10 cellular contexts compared by ENCODE assay signal in genomic region chr17:45332989-45333701, GRCh38. TPM values are rescaled to one million over a fixed set of nuclear protein-coding genes. Genes with fewer than 3 reads are reported as not detected.
A peak's percentile ranks its signal among the peaks of the same experiment; 100 is the strongest.
DNase-seq lines count a peak whose midpoint lies in the region; ATAC-seq and TF ChIP-seq lines count a peak whose summit lies in the region.
"Had no signal": no experiment of that assay in that cellular context is flagged by ENCODE, and none has a peak within 500 bp of the region (broad histone marks: within the 10 kb centered on the region; RNA-seq: fewer than 3 reads in every experiment).

No MANE protein-coding gene starts in this region.

- peaks cover 30% of the 10 kb centered on the region for H3K4me1 Mint-ChIP-seq in activated CD8-positive, alpha-beta T cell treated with anti-CD3 and anti-CD28 coated beads, Interleukin-2, amount 10 ng/mL, durations not matched to agents 7 days and 5 days (ENCODE audit: low read depth)
- peaks cover 0 to 26% (median 0%) of the 10 kb centered on the region in 7 donors for H3K4me1 Mint-ChIP-seq in naive thymus-derived CD4-positive, alpha-beta T cell

- H3K27ac ChIP-seq in naive thymus-derived CD4-positive, alpha-beta T cell (ENCODE audit: low read depth, low read length) = no peak overlapping the region
- H3K27ac ChIP-seq: KMS-11 had no signal

- peak overlapping the region; percentile 61 for H3K27ac Mint-ChIP-seq in activated CD8-positive, alpha-beta T cell treated with anti-CD3 and anti-CD28 coated beads, Interleukin-2, amount 10 ng/mL, durations not matched to agents 7 days and 5 days
- peak overlapping the region in 1 of 9 donors; percentile 66 for H3K27ac Mint-ChIP-seq in naive thymus-derived CD4-positive, alpha-beta T cell
- H3K27ac Mint-ChIP-seq: natural killer cell had no signal

- no peaks in the 10 kb centered on the region for H3K27me3 ChIP-seq in naive thymus-derived CD4-positive, alpha-beta T cell (ENCODE audit: control insufficient read depth in 2 of 2, insufficient read depth in 2 of 2, low read length in 2 of 2)

- H3K9me3 ChIP-seq in naive thymus-derived CD4-positive, alpha-beta T cell (ENCODE audit: control insufficient read depth in 2 of 3, low read length in 3 of 3) = no peaks in the 10 kb centered on the region

- H3K9me3 Mint-ChIP-seq in activated CD8-positive, alpha-beta T cell treated with anti-CD3 and anti-CD28 coated beads, Interleukin-2, amount 10 ng/mL, durations not matched to agents 7 days and 5 days (ENCODE audit: insufficient read depth) = no peaks in the 10 kb centered on the region
- H3K9me3 Mint-ChIP-seq in naive thymus-derived CD4-positive, alpha-beta T cell = no peaks in the 10 kb centered on the region
- H3K9me3 Mint-ChIP-seq: natural killer cell had no signal

- no peak for TF ChIP-seq CTCF in GM10248 (IDR thresholded peaks at IDR 0.05; ENCODE audit: control extremely low read depth, extremely low read depth, low read depth, missing control alignments)

- peak overlapping the region; percentile 32 for H3K4me3 Mint-ChIP-seq in activated CD8-positive, alpha-beta T cell treated with anti-CD3 and anti-CD28 coated beads, Interleukin-2, amount 10 ng/mL, durations not matched to agents 7 days and 5 days
- H3K4me3 Mint-ChIP-seq in naive thymus-derived CD4-positive, alpha-beta T cell = peak overlapping the region in 1 of 10 donors; percentile 60
- H3K4me3 Mint-ChIP-seq: natural killer cell had no signal

- ATAC-seq in HG03175 (IDR thresholded peaks at IDR 0.05; ENCODE audit: unreplicated experiment) = peak; percentile 48
- ATAC-seq in activated CD8-positive, alpha-beta T cell treated with anti-CD3 and anti-CD28 coated beads, Interleukin-2, amount 10 ng/mL, durations not matched to agents 7 days and 5 days = no peak
- ATAC-seq in naive thymus-derived CD4-positive, alpha-beta T cell = peak; percentile 69
- ATAC-seq in GM21528 (IDR thresholded peaks at IDR 0.05; ENCODE audit: low FRiP score, unreplicated experiment) = no peak
- ATAC-seq in HG02763 (IDR thresholded peaks at IDR 0.05; ENCODE audit: unreplicated experiment) = no peak
- no peak for ATAC-seq in HG02642 (IDR thresholded peaks at IDR 0.05; ENCODE audit: poor library complexity, unreplicated experiment)

- no peaks in the 10 kb centered on the region for H3K36me3 ChIP-seq in naive thymus-derived CD4-positive, alpha-beta T cell (ENCODE audit: control insufficient read depth in 2 of 3, insufficient read depth in 3 of 3, low read length in 3 of 3)

- H3K4me1 ChIP-seq in naive thymus-derived CD4-positive, alpha-beta T cell (ENCODE audit: control insufficient read depth in 2 of 2, insufficient read depth in 2 of 2, low read length in 2 of 2) = no peaks in the 10 kb centered on the region

- POLR2A ChIA-PET in GM10248 (lab: Yijun Ruan, JAX) = interaction anchor here (0.5 kb wide), 1 partner anchor 38 kb away, joined by 4 read pairs; no protein-coding TSS in a partner anchor
- POLR2A ChIA-PET in activated CD8-positive, alpha-beta T cell treated with anti-CD3 and anti-CD28 coated beads, Interleukin-2, amount 10 ng/mL, durations not matched to agents 7 days and 5 days (lab: Charles Lee) = no interaction called here
- POLR2A ChIA-PET in naive thymus-derived CD4-positive, alpha-beta T cell (lab: Charles Lee) = interaction anchor here (0.6 kb wide), 1 partner anchor 139 kb away, joined by 3 read pairs; no protein-coding TSS in a partner anchor

- intact Hi-C loops in naive thymus-derived CD4-positive, alpha-beta T cell (cut with micrococcal nuclease) = no loop called here

- in situ Hi-C loops in G401 (cut with HindIII; ENCODE audit: low sequenced_read_pairs) = no loop called here

- no peaks in the 10 kb centered on the region for H3K27me3 Mint-ChIP-seq in activated CD8-positive, alpha-beta T cell treated with anti-CD3 and anti-CD28 coated beads, Interleukin-2, amount 10 ng/mL, durations not matched to agents 7 days and 5 days (ENCODE audit: low read depth)
- no peaks in the 10 kb centered on the region for H3K27me3 Mint-ChIP-seq in naive thymus-derived CD4-positive, alpha-beta T cell

- H3K4me3 ChIP-seq in naive thymus-derived CD4-positive, alpha-beta T cell (ENCODE audit: low read length) = no peak overlapping the region

- CTCF ChIA-PET in GM10248 (lab: Yijun Ruan, JAX) = interaction anchor here (0.7 to 1.9 kb wide), 11 partner anchors 9 to 59 kb away, joined by 3 to 10 read pairs (median 4); no protein-coding TSS in a partner anchor
- CTCF ChIA-PET in activated CD8-positive, alpha-beta T cell treated with anti-CD3 and anti-CD28 coated beads, Interleukin-2, amount 10 ng/mL, durations not matched to agents 7 days and 5 days (lab: Charles Lee) = interaction anchor here (1.2 kb wide), 2 partner anchors 16 to 56 kb away, joined by 3 to 4 read pairs; partner anchors contain the start of gene MAP3K14
- CTCF ChIA-PET in naive thymus-derived CD4-positive, alpha-beta T cell (lab: Charles Lee) = no interaction called here

- no peaks in the 10 kb centered on the region for H3K36me3 Mint-ChIP-seq in activated CD8-positive, alpha-beta T cell treated with anti-CD3 and anti-CD28 coated beads, Interleukin-2, amount 10 ng/mL, durations not matched to agents 7 days and 5 days (ENCODE audit: low read depth)
- H3K36me3 Mint-ChIP-seq in naive thymus-derived CD4-positive, alpha-beta T cell = peaks cover 0 to 3% (median 0%) of the 10 kb centered on the region in 5 donors
- H3K36me3 Mint-ChIP-seq: natural killer cell had no signal

- DNase-seq in GM10248 (ENCODE audit: extremely low spot score) (peak; percentile 72), G401 (ENCODE audit: low spot score) (no peak)
- DNase-seq in activated CD8-positive, alpha-beta T cell treated with anti-CD3 and anti-CD28 coated beads, Interleukin-2, amount 10 ng/mL, durations not matched to agents 7 days and 5 days = no peak
- DNase-seq in naive thymus-derived CD4-positive, alpha-beta T cell = no peak
- DNase-seq: natural killer cell had no signal

RNA-seq across cellular contexts. Expression of gene MAP3K14, which starts 16.3 kb away (rescaled TPM):
- 10 to 100 TPM; 17.5 to 23.8 TPM for total RNA-seq in activated CD8-positive, alpha-beta T cell treated with anti-CD3 and anti-CD28 coated beads, Interleukin-2, amount 10 ng/mL, durations not matched to agents 7 days and 5 days
- 10 to 100 TPM; 31.3 to 39.8 (median 34.1) TPM for total RNA-seq in naive thymus-derived CD4-positive, alpha-beta T cell
- 10 to 100 TPM in 1 of 2 donors, 1 to 10 TPM in 1; 2.4 to 10.6 TPM for polyA plus RNA-seq in naive thymus-derived CD4-positive, alpha-beta T cell
- total RNA-seq in G401 (2014; rRNA removed; shearing (Covaris generic)) = 17.5 and 17.8 TPM in 2 replicates

Comparison
In these comparisons a context has a peak if more than half of its experiments do, and no peak if none do; other contexts are left out.
1. ATAC-seq: peak in HG03175 (single experiment) and naive thymus-derived CD4-positive, alpha-beta T cell (single experiment); none in activated CD8-positive, alpha-beta T cell treated with anti-CD3 and anti-CD28 coated beads, Interleukin-2, amount 10 ng/mL, durations not matched to agents 7 days and 5 days (single experiment), GM21528 (single experiment), HG02763 (single experiment) and HG02642 (single experiment).